In the genomic region with DNA sequence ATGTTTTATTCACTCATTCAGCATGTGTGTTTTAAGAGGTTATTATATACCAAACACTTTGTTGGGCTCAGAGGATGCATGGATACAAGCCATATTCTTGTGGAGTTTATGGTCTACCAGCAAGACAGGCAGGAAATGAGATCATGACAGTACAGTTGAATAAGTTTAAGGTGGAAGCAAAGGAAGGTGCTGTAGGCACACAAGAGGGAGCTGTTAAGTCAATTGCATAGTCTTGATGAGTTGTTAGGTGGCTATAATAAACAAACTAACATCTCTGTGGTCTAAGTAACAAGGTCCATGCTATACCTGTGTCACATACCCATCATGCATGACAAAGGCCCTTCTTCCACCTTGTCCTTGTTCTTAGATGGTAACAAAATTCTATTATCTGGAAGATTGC, we compare ENCODE assay signal across 32 cellular contexts.
DNase-seq lines count a peak whose midpoint lies in the region; FAIRE-seq and TF ChIP-seq lines count a peak whose summit lies in the region.
"Had no signal": no experiment of that assay in that cellular context is flagged by ENCODE, and none has a peak within 500 bp of the region (broad histone marks: within the 10 kb centered on the region; RNA-seq: fewer than 3 reads in every experiment).

No MANE protein-coding gene starts in this region.

- H3K36me3 ChIP-seq in MM.1S (replicated peaks; ENCODE audit: insufficient read depth, low read length) (no peaks in the 10 kb centered on the region), H1 (ENCODE audit: control insufficient read depth in 2 of 4, insufficient read depth in 4 of 4, low read length in 3 of 4) (no peaks in the 10 kb centered on the region), mesendoderm (ENCODE audit: control insufficient read depth, insufficient read depth, low read length) (no peaks in the 10 kb centered on the region)
- H3K36me3 ChIP-seq: adrenal gland, lower lobe of right lung, Peyer's patch, stomach, thyroid gland, WERI-Rb-1 had no signal

- H2BK20ac ChIP-seq in H1 (ENCODE audit: low read length): no peak overlapping the region

- H2AFZ ChIP-seq in MM.1S (ENCODE audit: low read length): no peak overlapping the region
- H2AFZ ChIP-seq in H1 (ENCODE audit: low read length): no peak overlapping the region

- H3K27ac Mint-ChIP-seq in HFFc6: no peak overlapping the region
- H3K27ac Mint-ChIP-seq: activated CD4-positive, alpha-beta T cell treated with anti-CD3 and anti-CD28 coated beads, Interleukin-2, amount 10 ng/mL, durations not matched to agents 7 days and 5 days; CD4-positive, alpha-beta T cell; nephron progenitor cell had no signal

- no peaks in the 10 kb centered on the region for H3K27me3 ChIP-seq in MM.1S (replicated peaks; ENCODE audit: insufficient read depth, low read length)
- no peaks in the 10 kb centered on the region for H3K27me3 ChIP-seq in H1 (replicated peaks in 1 of 4; ENCODE audit: control insufficient read depth in 3 of 4, extremely low read depth in 1 of 4, insufficient read depth in 3 of 4, low read length in 3 of 4)
- no peaks in the 10 kb centered on the region for H3K27me3 ChIP-seq in mesendoderm (ENCODE audit: insufficient read depth, low read length, poor library complexity)
- H3K27me3 ChIP-seq: adrenal gland, body of pancreas, dorsolateral prefrontal cortex, Peyer's patch, stomach, thyroid gland had no signal

- no peaks in the 10 kb centered on the region for H3K23me2 ChIP-seq in H1 (ENCODE audit: low read depth, low read length)

- H3K23ac ChIP-seq in H1 (ENCODE audit: insufficient read length) (no peak overlapping the region), mesendoderm (ENCODE audit: low read length) (no peak overlapping the region)

- H3K4me3 Mint-ChIP-seq in HFFc6: no peak overlapping the region
- H3K4me3 Mint-ChIP-seq: activated CD4-positive, alpha-beta T cell treated with anti-CD3 and anti-CD28 coated beads, Interleukin-2, amount 10 ng/mL, durations not matched to agents 7 days and 5 days; activated T-cell treated with anti-CD3 and anti-CD28 coated beads, Interleukin-2, amount 50 U/mL, for 4 hours; CD4-positive, alpha-beta T cell; nephron progenitor cell had no signal

- TF ChIP-seq EP300 in H1 (IDR thresholded peaks at IDR 0.05; ENCODE audit: borderline replicate concordance in 1 of 2, low read depth in 2 of 2, low read length in 2 of 2): no peak

- H2BK120ac ChIP-seq in H1 (replicated peaks; ENCODE audit: low read depth, low read length) (no peak overlapping the region), mesendoderm (ENCODE audit: low read depth, low read length) (no peak overlapping the region)

- H3K27ac ChIP-seq in MM.1S (ENCODE audit: low read length) (no peak overlapping the region), H1 (ENCODE audit: low read depth, low read length) (no peak overlapping the region), mesendoderm (ENCODE audit: low read depth, low read length) (no peak overlapping the region)
- H3K27ac ChIP-seq: 22Rv1, adrenal gland, body of pancreas, dorsolateral prefrontal cortex, lower lobe of right lung, Peyer's patch, skin epidermis, stomach, thyroid gland, WERI-Rb-1 had no signal

- H3K4me3 ChIP-seq in MM.1S (ENCODE audit: low read length) (no peak overlapping the region), H1 (ENCODE audit: extremely low read depth in 1 of 4, insufficient read depth in 2 of 4, low read depth in 3 of 4, low read length in 4 of 4) (no peak overlapping the region), mesendoderm (ENCODE audit: low read length) (no peak overlapping the region)
- H3K4me3 ChIP-seq: adrenal gland, body of pancreas, dorsolateral prefrontal cortex, lower lobe of right lung, Peyer's patch, skin epidermis, stomach, thyroid gland had no signal

- 0 out of 2 replicates have a peak, but pooled peaks cover 4% of the 10 kb centered on the region for H3K4me1 ChIP-seq in MM.1S (ENCODE audit: low read length)
- no peaks in the 10 kb centered on the region; a peak in 1 of 7 replicates for H3K4me1 ChIP-seq in H1 (replicated peaks in 1 of 4; ENCODE audit: control insufficient read depth in 3 of 4, insufficient read depth in 4 of 4, low read length in 3 of 4)
- H3K4me1 ChIP-seq in mesendoderm (ENCODE audit: control insufficient read depth, low read depth, low read length): no peaks in the 10 kb centered on the region
- H3K4me1 ChIP-seq: adrenal gland, body of pancreas, Peyer's patch, stomach, thyroid gland had no signal

- H2BK5ac ChIP-seq in H1 (ENCODE audit: low read depth, low read length): no peak overlapping the region
- H2BK5ac ChIP-seq in mesendoderm (ENCODE audit: low read length): no peak overlapping the region

- CTCF ChIA-PET in H1 (lab: Charles Lee; ENCODE audit: partially characterized antibody): interaction anchor here (1.0 to 1.1 kb wide), 2 partner anchors 15 to 194 kb away, joined by 3 read pairs; no protein-coding TSS in a partner anchor

- H3K79me2 ChIP-seq in MM.1S (ENCODE audit: low read length) (no peaks in the 10 kb centered on the region), H1 (ENCODE audit: control insufficient read depth in 1 of 2, insufficient read depth in 2 of 2, low read length in 2 of 2) (no peaks in the 10 kb centered on the region), mesendoderm (ENCODE audit: control insufficient read depth, insufficient read depth, low read length) (no peaks in the 10 kb centered on the region)

- H4K20me1 ChIP-seq in MM.1S (ENCODE audit: insufficient read depth, low read length): no peaks in the 10 kb centered on the region
- H4K20me1 ChIP-seq in H1 (replicated peaks in 1 of 2; ENCODE audit: control insufficient read depth in 1 of 2, insufficient read depth in 2 of 2, low read length in 2 of 2): no peaks in the 10 kb centered on the region

- peaks cover 2% of the 10 kb centered on the region; the same call in 1 of the 2 replicates for H3K27me3 Mint-ChIP-seq in HFFc6 (ENCODE audit: insufficient read depth)
- H3K27me3 Mint-ChIP-seq: activated CD4-positive, alpha-beta T cell treated with anti-CD3 and anti-CD28 coated beads, Interleukin-2, amount 10 ng/mL, durations not matched to agents 7 days and 5 days; CD4-positive, alpha-beta T cell had no signal

- DNase-seq in DMS53 (lab: John Stamatoyannopoulos, UW) (peak; percentile 18), DMS53 treated with DMSO at 0.1 percent for 48 hours (lab: John Stamatoyannopoulos, UW; ENCODE audit: unreplicated experiment) (no peak), MM.1S (peak; percentile 28), H1 (ENCODE audit: low read depth in 1 of 2, low spot score in 2 of 2) (no peak), mesendoderm (peak; percentile 64), HFFc6 (no peak), NCI-H2171 treated with DMSO at 0.1 percent for 48 hours (lab: John Stamatoyannopoulos, UW) (no peak), middle frontal gyrus (ENCODE audit: extremely low spot score, low spot score) (no peak)
- DNase-seq: activated CD4-positive, alpha-beta T cell treated with anti-CD3 and anti-CD28 coated beads, Interleukin-2, amount 10 ng/mL, durations not matched to agents 7 days and 5 days; activated T-cell treated with anti-CD3 and anti-CD28 coated beads, Interleukin-2, amount 50 U/mL, for 4 hours; adrenal gland; body of pancreas; CD4-positive, alpha-beta T cell; DMS 273 treated with DMSO at 0.1 percent for 48 hours; dorsolateral prefrontal cortex; islet precursor cell; Kasumi-1; lower lobe of right lung; NCI-H510A; nephron progenitor cell; NK-92 treated with Interleukin-12 subunit alpha and Interleukin-12 subunit beta, amount 100 ng/mL, for 24 hours; Peyer's patch; SHP77 treated with DMSO at 0.1 percent for 48 hours; stimulated activated CD4-positive, alpha-beta T cell treated with anti-CD3 and anti-CD28 coated beads, Interleukin-1b, Interleukin-23, amount 100 ng/mL, for 48 hours; stomach; SW 1271; T1000; thyroid gland; WERI-Rb-1 had no signal

- no peak overlapping the region for H4K91ac ChIP-seq in H1 (replicated peaks; ENCODE audit: insufficient read length, low read length)

- H3F3A ChIP-seq in MM.1S (ENCODE audit: insufficient read depth, low read length): no peaks in the 10 kb centered on the region

- H4K8ac ChIP-seq in H1 (ENCODE audit: extremely low read depth, insufficient read depth, low read length): no peak overlapping the region
- no peak overlapping the region for H4K8ac ChIP-seq in mesendoderm (ENCODE audit: low read depth, low read length)

- H3K4ac ChIP-seq in H1 (replicated peaks; ENCODE audit: insufficient read length, low read depth, low read length) (no peak overlapping the region), mesendoderm (ENCODE audit: low read depth, low read length) (no peak overlapping the region)

- POLR2A ChIA-PET in H1 (lab: Charles Lee; ENCODE audit: partially characterized antibody): interaction anchor here (0.6 kb wide), 1 partner anchor 23 kb away, joined by 3 read pairs; no protein-coding TSS in a partner anchor

- FAIRE-seq in H1 (lab: Jason Lieb, UNC): peak; percentile 66
- FAIRE-seq: endothelial cell of umbilical vein had no signal

- no peaks in the 10 kb centered on the region for H3K4me1 Mint-ChIP-seq in HFFc6 (ENCODE audit: low read depth)
- H3K4me1 Mint-ChIP-seq: activated CD4-positive, alpha-beta T cell treated with anti-CD3 and anti-CD28 coated beads, Interleukin-2, amount 10 ng/mL, durations not matched to agents 7 days and 5 days; nephron progenitor cell had no signal

- no peak overlapping the region for H2BK12ac ChIP-seq in H1 (ENCODE audit: low read depth, low read length)

- H2BK15ac ChIP-seq in H1 (ENCODE audit: low read length) (no peak overlapping the region), mesendoderm (replicated peaks; ENCODE audit: low read depth) (no peak overlapping the region)

- TF ChIP-seq CTCF in MM.1S (IDR thresholded peaks at IDR 0.05; ENCODE audit: low read length) (no peak), H1 (IDR thresholded peaks at IDR 0.05; ENCODE audit: control extremely low read depth in 1 of 3, insufficient read depth in 1 of 3, low read depth in 1 of 3, low read length in 3 of 3) (peak in 1 of 3 experiments; percentile 42; a peak in 2 of 4 replicates), HFFc6 (IDR thresholded peaks at IDR 0.05) (no peak)

- no peak overlapping the region for H4K5ac ChIP-seq in H1 (ENCODE audit: insufficient read length, low read depth, low read length)
- H4K5ac ChIP-seq in mesendoderm (ENCODE audit: low read length): no peak overlapping the region

- H3K14ac ChIP-seq in H1 (ENCODE audit: insufficient read length): no peak overlapping the region

- H3K9me2 ChIP-seq in MM.1S (replicated peaks; ENCODE audit: insufficient read depth, low read length): no peaks in the 10 kb centered on the region

- H3K56ac ChIP-seq in H1 (replicated peaks; ENCODE audit: insufficient read length, low read depth, low read length) (no peak overlapping the region), mesendoderm (ENCODE audit: low read length) (no peak overlapping the region)

- TF ChIP-seq POLR2A in H1 (IDR thresholded peaks at IDR 0.05; ENCODE audit: control extremely low read depth in 1 of 2, low read depth in 2 of 2, low read length in 2 of 2): no peak

- no peak overlapping the region for H2AK5ac ChIP-seq in H1 (ENCODE audit: low read depth, low read length)
- H2AK5ac ChIP-seq in mesendoderm (ENCODE audit: low read length): no peak overlapping the region

- H3K4me2 ChIP-seq in MM.1S (ENCODE audit: low read depth, low read length) (no peak overlapping the region), H1 (ENCODE audit: insufficient read depth in 1 of 2, low read depth in 2 of 2, low read length in 2 of 2) (no peak overlapping the region), mesendoderm (ENCODE audit: low read length) (no peak overlapping the region)

- H3K79me1 ChIP-seq in H1 (ENCODE audit: low read depth, low read length): no peaks in the 10 kb centered on the region
- no peaks in the 10 kb centered on the region for H3K79me1 ChIP-seq in mesendoderm (ENCODE audit: low read length)

- peaks cover 46% of the 10 kb centered on the region for H3K9me3 Mint-ChIP-seq in HFFc6
- H3K9me3 Mint-ChIP-seq: nephron progenitor cell had no signal

- peak; percentile 43 to 63 for TF ChIP-seq RAD21 in H1 (IDR thresholded peaks at IDR 0.05 in 1 of 2, conservative IDR thresholded peaks at IDR 0.05 in 1 of 2; ENCODE audit: low read depth in 2 of 2, low read length in 2 of 2)

- H3K9ac ChIP-seq in MM.1S (ENCODE audit: low read length) (no peak overlapping the region), H1 (replicated peaks in 1 of 4; ENCODE audit: extremely low read depth in 1 of 4, low read depth in 3 of 4, low read length in 3 of 4) (no peak overlapping the region), mesendoderm (ENCODE audit: low read length) (no peak overlapping the region)

- H3K9me3 ChIP-seq in MM.1S (replicated peaks; ENCODE audit: insufficient read depth, low read length) (no peaks in the 10 kb centered on the region), H1 (ENCODE audit: insufficient read depth in 2 of 2, low read depth in 1 of 2, low read length in 1 of 2) (no peaks in the 10 kb centered on the region)
- H3K9me3 ChIP-seq: adrenal gland, body of pancreas, Peyer's patch, stomach, thyroid gland had no signal

- no peak overlapping the region for H3K18ac ChIP-seq in H1 (ENCODE audit: extremely low read depth, low read length)
- H3K18ac ChIP-seq in mesendoderm (ENCODE audit: low read length): no peak overlapping the region

- no peaks in the 10 kb centered on the region for H3K36me3 Mint-ChIP-seq in HFFc6 (ENCODE audit: low read depth)

Comparison
In these comparisons a context has a peak if more than half of its experiments do, and no peak if none do; other contexts are left out.
1. DNase-seq: peak in DMS53 (single experiment), MM.1S (single experiment) and mesendoderm (single experiment); none in DMS53 treated with DMSO at 0.1 percent for 48 hours (single experiment), H1 (0 of 2), HFFc6 (single experiment), NCI-H2171 treated with DMSO at 0.1 percent for 48 hours (single experiment) and middle frontal gyrus (single experiment).